In genomic region chr17:7309628-7310027, GRCh38 we compare ENCODE assay signal across 9 cellular contexts. TPM values are rescaled to one million over a fixed set of nuclear protein-coding genes. Genes with fewer than 3 reads are reported as not detected.
DNase-seq lines count a peak whose midpoint lies in the region; ATAC-seq, FAIRE-seq and TF ChIP-seq lines count a peak whose summit lies in the region.
"Had no signal": no experiment of that assay in that cellular context is flagged by ENCODE, and none has a peak within 500 bp of the region (broad histone marks: within the 10 kb centered on the region; RNA-seq: fewer than 3 reads in every experiment).

No MANE protein-coding gene starts in this region.

- in situ Hi-C loops in HepG2 (cut with HindIII; ENCODE audit: extremely low pct_ligation_motif_present, low pct_unique_long_range_greater_than_20kb) (no loop called here), GM13977 (cut with MboI; ENCODE audit: low pct_unique_long_range_greater_than_20kb, low sequenced_read_pairs, unreplicated experiment) (no loop called here)

- H3K4me3 ChIP-seq in HepG2 (replicated peaks in 1 of 3; ENCODE audit: insufficient read depth in 1 of 3, low read depth in 2 of 3, low read length in 3 of 3): peak overlapping the region; percentile 3 to 84 (median 77); a peak in 3 of 6 replicates
- H3K4me3 ChIP-seq in right lobe of liver: peak overlapping the region in 1 of 3 donors; percentile 98
- no peak overlapping the region for H3K4me3 ChIP-seq in vagina

- peaks cover 74% of the 10 kb centered on the region for H3K4me1 Mint-ChIP-seq in activated naive CD8-positive, alpha-beta T cell treated with anti-CD3 and anti-CD28 coated beads, Interleukin-2, amount 50 U/mL, for 24 hours
- H3K4me1 Mint-ChIP-seq in memory B cell: peaks cover 41% of the 10 kb centered on the region

- H3K79me2 ChIP-seq in HepG2 (ENCODE audit: insufficient read depth, low read length): peaks cover 49% of the 10 kb centered on the region

- intact Hi-C loops in HepG2 (cut with micrococcal nuclease; ENCODE audit: unreplicated experiment): no loop called here
- intact Hi-C loops in right lobe of liver (cut with DNase I): no loop called here
- intact Hi-C loops in vagina (cut with DNase I): loop anchor here (5.0 kb wide), 1 partner anchor 38 kb away; no protein-coding TSS in a partner anchor

- H3K9me3 ChIP-seq in HepG2 (ENCODE audit: low read length) (no peaks in the 10 kb centered on the region), right lobe of liver (no peaks in the 10 kb centered on the region), vagina (no peaks in the 10 kb centered on the region)

- no peak for TF ChIP-seq RAD21 in HepG2 (CRISPR knock-in tag; IDR thresholded peaks at IDR 0.05)

- H3K4me2 ChIP-seq in HepG2 (ENCODE audit: low read depth, low read length): peak overlapping the region; percentile 90

- no peak for ATAC-seq in HepG2
- no peak for ATAC-seq in right lobe of liver
- ATAC-seq in activated naive CD8-positive, alpha-beta T cell treated with anti-CD3 and anti-CD28 coated beads, Interleukin-2, amount 50 U/mL, for 24 hours: no peak
- no peak for ATAC-seq in memory B cell (ENCODE audit: low read depth)
- no peak for ATAC-seq in HG02678 (IDR thresholded peaks at IDR 0.05; ENCODE audit: unreplicated experiment)
- ATAC-seq in GM21360 (IDR thresholded peaks at IDR 0.05; ENCODE audit: unreplicated experiment): no peak

- peaks cover 5% of the 10 kb centered on the region for H3K27me3 Mint-ChIP-seq in activated naive CD8-positive, alpha-beta T cell treated with anti-CD3 and anti-CD28 coated beads, Interleukin-2, amount 50 U/mL, for 24 hours
- no peaks in the 10 kb centered on the region for H3K27me3 Mint-ChIP-seq in memory B cell

- no TSS peak for BruUV-seq in HepG2 (replicated peaks; lab: Mats Ljungman, UMichigan)

- H3K36me3 Mint-ChIP-seq in activated naive CD8-positive, alpha-beta T cell treated with anti-CD3 and anti-CD28 coated beads, Interleukin-2, amount 50 U/mL, for 24 hours (ENCODE audit: low read depth): peaks cover 62% of the 10 kb centered on the region
- peaks cover 37% of the 10 kb centered on the region for H3K36me3 Mint-ChIP-seq in memory B cell

- DNase-seq in HepG2 (ENCODE audit: low spot score): no peak
- no peak for DNase-seq in right lobe of liver
- no peak for DNase-seq in activated naive CD8-positive, alpha-beta T cell treated with anti-CD3 and anti-CD28 coated beads, Interleukin-2, amount 50 U/mL, for 24 hours
- DNase-seq in memory B cell (ENCODE audit: low spot score in 2 of 2): no peak
- DNase-seq in vagina (ENCODE audit: extremely low spot score in 2 of 2): no peak
- no peak for DNase-seq in GM13977 (ENCODE audit: low spot score)
- DNase-seq: NCI-H1694 treated with DMSO at 0.1 percent for 48 hours had no signal

- H3K36me3 ChIP-seq in HepG2 (replicated peaks in 1 of 2; ENCODE audit: control insufficient read depth in 1 of 2, insufficient read depth in 2 of 2, low read length in 2 of 2): peaks cover 21 to 43% of the 10 kb centered on the region in 2 experiments
- peaks cover 11 to 47% (median 29%) of the 10 kb centered on the region in 4 donors for H3K36me3 ChIP-seq in right lobe of liver
- H3K36me3 ChIP-seq in vagina: peaks cover 3 to 47% of the 10 kb centered on the region in 2 donors

- H3K27ac Mint-ChIP-seq in activated naive CD8-positive, alpha-beta T cell treated with anti-CD3 and anti-CD28 coated beads, Interleukin-2, amount 50 U/mL, for 24 hours: peak overlapping the region; percentile 99
- peak overlapping the region; percentile 97 for H3K27ac Mint-ChIP-seq in memory B cell

- H3K27me3 ChIP-seq in HepG2 (ENCODE audit: control insufficient read depth in 1 of 2, insufficient read depth in 2 of 2, low read length in 2 of 2): no peaks in the 10 kb centered on the region
- H3K27me3 ChIP-seq in right lobe of liver: no peaks in the 10 kb centered on the region
- no peaks in the 10 kb centered on the region for H3K27me3 ChIP-seq in vagina

- peak overlapping the region; percentile 94; the same call in 1 of the 2 replicates for H3K9ac ChIP-seq in HepG2 (ENCODE audit: insufficient read depth, low read depth, low read length)

- TF ChIP-seq EP300 in HepG2 (IDR thresholded peaks at IDR 0.05; ENCODE audit: low read depth in 2 of 2, low read length in 2 of 2) (no peak), HepG2 (CRISPR knock-in tag; IDR thresholded peaks at IDR 0.05; ENCODE audit: borderline replicate concordance) (no peak)

- no peaks in the 10 kb centered on the region for H3K9me3 Mint-ChIP-seq in activated naive CD8-positive, alpha-beta T cell treated with anti-CD3 and anti-CD28 coated beads, Interleukin-2, amount 50 U/mL, for 24 hours
- H3K9me3 Mint-ChIP-seq in memory B cell: no peaks in the 10 kb centered on the region

- no peak for FAIRE-seq in HepG2 (lab: Jason Lieb, UNC)

- H2AFZ ChIP-seq in HepG2 (ENCODE audit: low read length): no peak overlapping the region

- POLR2A ChIA-PET in HepG2 (lab: Yijun Ruan, JAX): interaction anchor here (1.5 to 3.0 kb wide), 3 partner anchors 20 to 136 kb away, joined by 3 to 17 read pairs (median 5); partner anchors contain the start of genes CHRNB1, NEURL4 and SLC2A4

- H3K4me3 Mint-ChIP-seq in activated naive CD8-positive, alpha-beta T cell treated with anti-CD3 and anti-CD28 coated beads, Interleukin-2, amount 50 U/mL, for 24 hours: peak overlapping the region; percentile 98
- H3K4me3 Mint-ChIP-seq in memory B cell: peak overlapping the region; percentile 88

- H3K4me1 ChIP-seq in HepG2 (ENCODE audit: insufficient read depth, low read length) (peaks cover 60% of the 10 kb centered on the region), right lobe of liver (peaks cover 0 to 21% (median 9%) of the 10 kb centered on the region in 4 donors), vagina (peaks cover 67% of the 10 kb centered on the region)

- H3K27ac ChIP-seq in HepG2 (ENCODE audit: extremely low read length, insufficient read depth, low read length) (no peak overlapping the region), right lobe of liver (peak overlapping the region in 1 of 3 donors; percentile 77), vagina (peak overlapping the region; percentile 94)

- TF ChIP-seq POLR2A in HepG2 (IDR thresholded peaks at IDR 0.05; ENCODE audit: insufficient read depth in 1 of 2, low read depth in 2 of 2, low read length in 2 of 2): no peak
- no peak for TF ChIP-seq POLR2A in right lobe of liver (IDR thresholded peaks at IDR 0.05)
- TF ChIP-seq POLR2A in vagina (IDR thresholded peaks at IDR 0.05): no peak

- CTCF ChIA-PET in HepG2 (lab: Yijun Ruan, JAX; ENCODE audit: low intra/inter-chr PET ratio, low total read pairs): no interaction called here

- H4K20me1 ChIP-seq in HepG2 (ENCODE audit: insufficient read depth, low read length): peaks cover 53% of the 10 kb centered on the region

- TF ChIP-seq CTCF in HepG2 (CRISPR knock-in tag; IDR thresholded peaks at IDR 0.05) (no peak), right lobe of liver (IDR thresholded peaks at IDR 0.05) (no peak), vagina (IDR thresholded peaks at IDR 0.05) (no peak), GM13977 (IDR thresholded peaks at IDR 0.05; ENCODE audit: extremely low read depth, insufficient read depth, missing control alignments) (no peak)

- WGBS in HepG2 (ENCODE audit: low lambda C conversion rate): 84% methylated on average over 12 of the region's 12 CpGs
- 90% methylated on average over 7 of the region's 12 CpGs for WGBS in right lobe of liver (ENCODE audit: insufficient coverage, low coverage, low lambda C conversion rate, missing lambda C conversion rate)

RNA-seq across cellular contexts. Expression of gene EIF5A, which starts 2.2 kb away (rescaled TPM):
- 319 and 367 TPM in 2 replicates for total RNA-seq in HepG2 (2016; rRNA removed; fragmentation: Illumina TruSeq; extraction: Trizol)
- total RNA-seq in HepG2 (2016; cell fraction: cytosol; rRNA removed; fragmentation: Illumina TruSeq; extraction: Trizol; ENCODE audit: low read depth): 181 and 202 TPM in 2 replicates
- 326 and 331 TPM in 2 replicates for total RNA-seq in HepG2 (2016; cell fraction: insoluble cytoplasmic fraction; rRNA removed; fragmentation: Illumina TruSeq; extraction: Trizol)
- total RNA-seq in HepG2 (2016; cell fraction: membrane; rRNA removed; fragmentation: Illumina TruSeq; extraction: Trizol): 297 and 318 TPM in 2 replicates
- 155 and 177 TPM in 2 replicates for total RNA-seq in HepG2 (2016; cell fraction: nucleus; rRNA removed; fragmentation: Illumina TruSeq; extraction: Trizol)
- polyA plus RNA-seq in HepG2 (2011; rRNA removed): 280 and 337 TPM in 2 replicates
- 359 and 386 TPM in 2 replicates for polyA plus RNA-seq in HepG2 (2011; cell fraction: cytosol; rRNA removed)
- polyA plus RNA-seq in HepG2 (2011; cell fraction: nucleus; rRNA removed): 222 and 229 TPM in 2 replicates
- 346 and 360 TPM in 2 replicates for polyA plus RNA-seq in HepG2 (2012)
- polyA plus RNA-seq in HepG2 (2016; cell fraction: cytosol; fragmentation: Illumina TruSeq; extraction: Trizol; ENCODE audit: low read depth): 332 and 358 TPM in 2 replicates
- 655 and 754 TPM in 2 replicates for polyA plus RNA-seq in HepG2 (2016; cell fraction: insoluble cytoplasmic fraction; fragmentation: Illumina TruSeq; extraction: Trizol; ENCODE audit: low read depth)
- 458 and 466 TPM in 2 replicates for polyA plus RNA-seq in HepG2 (2016; cell fraction: membrane; fragmentation: Illumina TruSeq; extraction: Trizol; ENCODE audit: low read depth)
- 478 and 490 TPM in 2 replicates for polyA plus RNA-seq in HepG2 (2016; cell fraction: nucleus; fragmentation: Illumina TruSeq; extraction: Trizol; ENCODE audit: insufficient read depth, low read depth)
- polyA minus RNA-seq in HepG2 (2011; rRNA and poly(A)+ RNA removed; ENCODE audit: low replicate concordance): 353 and 1,132 TPM in 2 replicates
- polyA minus RNA-seq in HepG2 (2011; cell fraction: cytosol; rRNA and poly(A)+ RNA removed): 190 and 222 TPM in 2 replicates
- polyA minus RNA-seq in HepG2 (2011; cell fraction: nucleus; rRNA and poly(A)+ RNA removed): 105 and 111 TPM in 2 replicates
- total RNA-seq in right lobe of liver: 100 to 1,000 TPM; 222 to 299 (median 238) TPM
- 238 TPM for total RNA-seq in vagina

RNA-seq across cellular contexts. Expression of gene GPS2, which starts 5.5 kb away (rescaled TPM):
- total RNA-seq in HepG2 (2016; rRNA removed; fragmentation: Illumina TruSeq; extraction: Trizol) (43.8 and 58.0 TPM in 2 replicates), right lobe of liver (10 to 100 TPM; 22.0 to 48.1 (median 23.2) TPM), vagina (51.1 TPM)
- 164 and 173 TPM in 2 replicates for total RNA-seq in HepG2 (2016; cell fraction: cytosol; rRNA removed; fragmentation: Illumina TruSeq; extraction: Trizol; ENCODE audit: low read depth)
- 33.8 and 63.0 TPM in 2 replicates for total RNA-seq in HepG2 (2016; cell fraction: insoluble cytoplasmic fraction; rRNA removed; fragmentation: Illumina TruSeq; extraction: Trizol)
- 126 and 138 TPM in 2 replicates for total RNA-seq in HepG2 (2016; cell fraction: membrane; rRNA removed; fragmentation: Illumina TruSeq; extraction: Trizol)
- total RNA-seq in HepG2 (2016; cell fraction: nucleus; rRNA removed; fragmentation: Illumina TruSeq; extraction: Trizol): 36.6 and 44.0 TPM in 2 replicates
- 48.0 and 59.4 TPM in 2 replicates for polyA plus RNA-seq in HepG2 (2011; rRNA removed)
- polyA plus RNA-seq in HepG2 (2011; cell fraction: cytosol; rRNA removed): 40.0 and 57.0 TPM in 2 replicates
- polyA plus RNA-seq in HepG2 (2011; cell fraction: nucleus; rRNA removed): 196 and 231 TPM in 2 replicates
- 39.6 and 43.4 TPM in 2 replicates for polyA plus RNA-seq in HepG2 (2012)
- 223 and 235 TPM in 2 replicates for polyA plus RNA-seq in HepG2 (2016; cell fraction: cytosol; fragmentation: Illumina TruSeq; extraction: Trizol; ENCODE audit: low read depth)
- polyA plus RNA-seq in HepG2 (2016; cell fraction: insoluble cytoplasmic fraction; fragmentation: Illumina TruSeq; extraction: Trizol; ENCODE audit: low read depth): 44.5 and 60.2 TPM in 2 replicates
- polyA plus RNA-seq in HepG2 (2016; cell fraction: membrane; fragmentation: Illumina TruSeq; extraction: Trizol; ENCODE audit: low read depth): 165 and 167 TPM in 2 replicates
- 114 and 131 TPM in 2 replicates for polyA plus RNA-seq in HepG2 (2016; cell fraction: nucleus; fragmentation: Illumina TruSeq; extraction: Trizol; ENCODE audit: insufficient read depth, low read depth)
- polyA minus RNA-seq in HepG2 (2011; rRNA and poly(A)+ RNA removed; ENCODE audit: low replicate concordance): 52.6 and 92.4 TPM in 2 replicates
- 12.9 and 16.7 TPM in 2 replicates for polyA minus RNA-seq in HepG2 (2011; cell fraction: cytosol; rRNA and poly(A)+ RNA removed)
- 29.9 and 42.3 TPM in 2 replicates for polyA minus RNA-seq in HepG2 (2011; cell fraction: nucleus; rRNA and poly(A)+ RNA removed)

RNA-seq across cellular contexts. Expression of gene YBX2, which starts 15.2 kb away (rescaled TPM):
- 0.22 TPM in 1 of 2 replicates, not detected in the other for total RNA-seq in HepG2 (2016; rRNA removed; fragmentation: Illumina TruSeq; extraction: Trizol)
- 0.09 and 0.30 TPM in 2 replicates for total RNA-seq in HepG2 (2016; cell fraction: cytosol; rRNA removed; fragmentation: Illumina TruSeq; extraction: Trizol; ENCODE audit: low read depth)
- 0.24 TPM in 1 of 2 replicates, not detected in the other for total RNA-seq in HepG2 (2016; cell fraction: insoluble cytoplasmic fraction; rRNA removed; fragmentation: Illumina TruSeq; extraction: Trizol)
- total RNA-seq in HepG2 (2016; cell fraction: membrane; rRNA removed; fragmentation: Illumina TruSeq; extraction: Trizol): 0.25 and 0.34 TPM in 2 replicates
- 0.34 and 0.37 TPM in 2 replicates for total RNA-seq in HepG2 (2016; cell fraction: nucleus; rRNA removed; fragmentation: Illumina TruSeq; extraction: Trizol)
- 0.12 TPM in 2 replicates for polyA plus RNA-seq in HepG2 (2011; rRNA removed)
- 0.01 and 0.07 TPM in 2 replicates for polyA plus RNA-seq in HepG2 (2011; cell fraction: cytosol; rRNA removed)
- polyA plus RNA-seq in HepG2 (2011; cell fraction: nucleus; rRNA removed): 0.96 and 1.6 TPM in 2 replicates
- 0.39 and 0.50 TPM in 2 replicates for polyA plus RNA-seq in HepG2 (2012)
- 0.36 TPM in 2 replicates for polyA plus RNA-seq in HepG2 (2016; cell fraction: cytosol; fragmentation: Illumina TruSeq; extraction: Trizol; ENCODE audit: low read depth)
- 0.30 and 0.47 TPM in 2 replicates for polyA plus RNA-seq in HepG2 (2016; cell fraction: insoluble cytoplasmic fraction; fragmentation: Illumina TruSeq; extraction: Trizol; ENCODE audit: low read depth)
- 0.38 and 0.65 TPM in 2 replicates for polyA plus RNA-seq in HepG2 (2016; cell fraction: membrane; fragmentation: Illumina TruSeq; extraction: Trizol; ENCODE audit: low read depth)
- polyA plus RNA-seq in HepG2 (2016; cell fraction: nucleus; fragmentation: Illumina TruSeq; extraction: Trizol; ENCODE audit: insufficient read depth, low read depth): 1.2 and 1.5 TPM in 2 replicates
- 0.06 and 0.09 TPM in 2 replicates for polyA minus RNA-seq in HepG2 (2011; rRNA and poly(A)+ RNA removed; ENCODE audit: low replicate concordance)
- polyA minus RNA-seq in HepG2 (2011; cell fraction: cytosol; rRNA and poly(A)+ RNA removed): not detected in 2 replicates
- 0.37 and 0.52 TPM in 2 replicates for polyA minus RNA-seq in HepG2 (2011; cell fraction: nucleus; rRNA and poly(A)+ RNA removed)
- 1 to 10 TPM in 2 of 6 experiments, under 1 TPM in 4; 0.27 to 1.7 (median 0.90) TPM for total RNA-seq in right lobe of liver
- total RNA-seq in vagina: 0.25 TPM

RNA-seq across cellular contexts. Expression of gene NEURL4, which starts 19.5 kb away (rescaled TPM):
- total RNA-seq in HepG2 (2016; rRNA removed; fragmentation: Illumina TruSeq; extraction: Trizol) (6.7 and 15.7 TPM in 2 replicates), right lobe of liver (10 to 100 TPM in 4 of 6 experiments, 1 to 10 TPM in 2; 4.2 to 22.1 (median 10.8) TPM), vagina (22.6 TPM)
- 2.2 and 2.3 TPM in 2 replicates for total RNA-seq in HepG2 (2016; cell fraction: cytosol; rRNA removed; fragmentation: Illumina TruSeq; extraction: Trizol; ENCODE audit: low read depth)
- 4.5 and 17.1 TPM in 2 replicates for total RNA-seq in HepG2 (2016; cell fraction: insoluble cytoplasmic fraction; rRNA removed; fragmentation: Illumina TruSeq; extraction: Trizol)
- 3.5 and 4.6 TPM in 2 replicates for total RNA-seq in HepG2 (2016; cell fraction: membrane; rRNA removed; fragmentation: Illumina TruSeq; extraction: Trizol)
- 28.3 and 30.1 TPM in 2 replicates for total RNA-seq in HepG2 (2016; cell fraction: nucleus; rRNA removed; fragmentation: Illumina TruSeq; extraction: Trizol)
- polyA plus RNA-seq in HepG2 (2011; rRNA removed): 14.8 and 15.3 TPM in 2 replicates
- polyA plus RNA-seq in HepG2 (2011; cell fraction: cytosol; rRNA removed): 5.0 and 5.4 TPM in 2 replicates
- polyA plus RNA-seq in HepG2 (2011; cell fraction: nucleus; rRNA removed): 162 and 199 TPM in 2 replicates
- 12.4 and 15.4 TPM in 2 replicates for polyA plus RNA-seq in HepG2 (2012)
- polyA plus RNA-seq in HepG2 (2016; cell fraction: cytosol; fragmentation: Illumina TruSeq; extraction: Trizol; ENCODE audit: low read depth): 0.95 and 1.2 TPM in 2 replicates
- polyA plus RNA-seq in HepG2 (2016; cell fraction: insoluble cytoplasmic fraction; fragmentation: Illumina TruSeq; extraction: Trizol; ENCODE audit: low read depth): 4.4 and 6.1 TPM in 2 replicates
- polyA plus RNA-seq in HepG2 (2016; cell fraction: membrane; fragmentation: Illumina TruSeq; extraction: Trizol; ENCODE audit: low read depth): 1.1 and 1.9 TPM in 2 replicates
- polyA plus RNA-seq in HepG2 (2016; cell fraction: nucleus; fragmentation: Illumina TruSeq; extraction: Trizol; ENCODE audit: insufficient read depth, low read depth): 84.2 and 94.7 TPM in 2 replicates
- polyA minus RNA-seq in HepG2 (2011; rRNA and poly(A)+ RNA removed; ENCODE audit: low replicate concordance): 25.4 and 35.0 TPM in 2 replicates
- polyA minus RNA-seq in HepG2 (2011; cell fraction: cytosol; rRNA and poly(A)+ RNA removed): 3.8 and 5.9 TPM in 2 replicates
- polyA minus RNA-seq in HepG2 (2011; cell fraction: nucleus; rRNA and poly(A)+ RNA removed): 43.5 and 53.5 TPM in 2 replicates

RNA-seq across cellular contexts. Expression of gene ACAP1, which starts 26.7 kb away (rescaled TPM):
- total RNA-seq in HepG2 (2016; rRNA removed; fragmentation: Illumina TruSeq; extraction: Trizol) (1.3 TPM in 1 of 2 replicates, not detected in the other), right lobe of liver (1 to 10 TPM; 1.6 to 6.8 (median 2.7) TPM), vagina (7.6 TPM)
- 4.2 and 4.3 TPM in 2 replicates for total RNA-seq in HepG2 (2016; cell fraction: cytosol; rRNA removed; fragmentation: Illumina TruSeq; extraction: Trizol; ENCODE audit: low read depth)
- 2.2 TPM in 1 of 2 replicates, not detected in the other for total RNA-seq in HepG2 (2016; cell fraction: insoluble cytoplasmic fraction; rRNA removed; fragmentation: Illumina TruSeq; extraction: Trizol)
- total RNA-seq in HepG2 (2016; cell fraction: membrane; rRNA removed; fragmentation: Illumina TruSeq; extraction: Trizol): 2.8 and 4.1 TPM in 2 replicates
- not detected in 2 replicates for total RNA-seq in HepG2 (2016; cell fraction: nucleus; rRNA removed; fragmentation: Illumina TruSeq; extraction: Trizol)
- polyA plus RNA-seq in HepG2 (2011; rRNA removed): 2.5 and 3.1 TPM in 2 replicates
- 2.2 and 2.5 TPM in 2 replicates for polyA plus RNA-seq in HepG2 (2011; cell fraction: cytosol; rRNA removed)
- 3.8 and 5.2 TPM in 2 replicates for polyA plus RNA-seq in HepG2 (2011; cell fraction: nucleus; rRNA removed)
- 3.7 and 6.1 TPM in 2 replicates for polyA plus RNA-seq in HepG2 (2012)
- 2.3 and 3.5 TPM in 2 replicates for polyA plus RNA-seq in HepG2 (2016; cell fraction: cytosol; fragmentation: Illumina TruSeq; extraction: Trizol; ENCODE audit: low read depth)
- not detected in 2 replicates for polyA plus RNA-seq in HepG2 (2016; cell fraction: insoluble cytoplasmic fraction; fragmentation: Illumina TruSeq; extraction: Trizol; ENCODE audit: low read depth)
- 0.87 TPM in 1 of 2 replicates, not detected in the other for polyA plus RNA-seq in HepG2 (2016; cell fraction: membrane; fragmentation: Illumina TruSeq; extraction: Trizol; ENCODE audit: low read depth)
- polyA plus RNA-seq in HepG2 (2016; cell fraction: nucleus; fragmentation: Illumina TruSeq; extraction: Trizol; ENCODE audit: insufficient read depth, low read depth): 1.2 and 2.1 TPM in 2 replicates
- 0.12 TPM in 1 of 2 replicates, not detected in the other for polyA minus RNA-seq in HepG2 (2011; rRNA and poly(A)+ RNA removed; ENCODE audit: low replicate concordance)
- polyA minus RNA-seq in HepG2 (2011; cell fraction: cytosol; rRNA and poly(A)+ RNA removed): not detected in 2 replicates
- not detected in 2 replicates for polyA minus RNA-seq in HepG2 (2011; cell fraction: nucleus; rRNA and poly(A)+ RNA removed)

Comparison
In these comparisons a context has a peak if more than half of its experiments do, and no peak if none do; other contexts are left out.
1. H3K4me3 ChIP-seq: peak in HepG2 (3 of 3); none in vagina (0 of 2).